9 cellular contexts compared by ENCODE assay signal in genomic region chr5:66223637-66224036, GRCh38.
DNase-seq lines count a peak whose midpoint lies in the region; ATAC-seq and TF ChIP-seq lines count a peak whose summit lies in the region.
"Had no signal": no experiment of that assay in that cellular context is flagged by ENCODE, and none has a peak within 500 bp of the region (broad histone marks: within the 10 kb centered on the region; RNA-seq: fewer than 3 reads in every experiment).

No MANE protein-coding gene starts in this region.

- no peaks in the 10 kb centered on the region for H4K20me1 ChIP-seq in PC-9 (ENCODE audit: insufficient read depth)

- TF ChIP-seq POLR2A in heart left ventricle (IDR thresholded peaks at IDR 0.05), result no peak

- no peaks in the 10 kb centered on the region for H3K9me2 ChIP-seq in PC-9 (ENCODE audit: insufficient read depth)

- H3K27ac ChIP-seq in heart left ventricle (no peak overlapping the region), PC-9 (peak overlapping the region; percentile 54), upper lobe of right lung (no peak overlapping the region)

- DNase-seq in heart left ventricle, result no peak
- DNase-seq in left ventricle myocardium superior, result no peak
- DNase-seq in PC-9, result no peak
- peak; percentile 32 for DNase-seq in fibroblast of villous mesenchyme (ENCODE audit: low read depth)
- no peak for DNase-seq in upper lobe of right lung
- DNase-seq in NCI-H2029 (lab: John Stamatoyannopoulos, UW), result no peak
- DNase-seq in activated gamma-delta T cell treated with Interleukin-2 at 50 U/mL for 16 hours, result no peak
- DNase-seq: midbrain had no signal

- peak overlapping the region; percentile 13; the same call in 1 of the 2 replicates for H3K4me2 ChIP-seq in PC-9

- TF ChIP-seq CTCF in heart left ventricle (IDR thresholded peaks at IDR 0.05) (peak in 7 of 12 donors; percentile 13 to 27 (median 16)), PC-9 (conservative IDR thresholded peaks at IDR 0.05) (peak; percentile 40), fibroblast of villous mesenchyme (IDR thresholded peaks at IDR 0.05; ENCODE audit: insufficient read depth, low read depth, low read length) (peak; percentile 52), upper lobe of right lung (IDR thresholded peaks at IDR 0.05) (peak; percentile 24)

- no peak for ATAC-seq in heart left ventricle
- no peak for ATAC-seq in left ventricle myocardium superior
- ATAC-seq in upper lobe of right lung, result no peak
- no peak for ATAC-seq in GM21529 (IDR thresholded peaks at IDR 0.05; ENCODE audit: unreplicated experiment)

- H3K9me3 ChIP-seq in heart left ventricle (peaks cover 0 to 14% (median 0%) of the 10 kb centered on the region in 12 donors), PC-9 (ENCODE audit: insufficient read depth, low read depth) (no peaks in the 10 kb centered on the region), upper lobe of right lung (no peaks in the 10 kb centered on the region)

- CTCF ChIA-PET in PC-9 (lab: Charles Lee), result no interaction called here

- POLR2A ChIA-PET in PC-9 (lab: Charles Lee; ENCODE audit: unreplicated experiment), result interaction anchor here (0.6 kb wide), 1 partner anchor 79 kb away, joined by 5 read pairs; the partner anchor contains the start of gene SREK1

- no TSS peak for BruUV-seq in PC-9 (replicated peaks; lab: Mats Ljungman, UMichigan)

- H3K4me1 ChIP-seq in heart left ventricle (no peaks in the 10 kb centered on the region), PC-9 (replicated peaks; ENCODE audit: insufficient read depth) (peaks cover 25% of the 10 kb centered on the region), upper lobe of right lung (no peaks in the 10 kb centered on the region)

- intact Hi-C loops in heart left ventricle (cut with DNase I), result no loop called here
- intact Hi-C loops in left ventricle myocardium superior (cut with micrococcal nuclease), result no loop called here
- intact Hi-C loops in PC-9 (cut with micrococcal nuclease; ENCODE audit: unreplicated experiment), result no loop called here
- intact Hi-C loops in upper lobe of right lung (cut with DNase I), result no loop called here

- H3K36me3 ChIP-seq in heart left ventricle (no peaks in the 10 kb centered on the region), PC-9 (ENCODE audit: low read depth) (no peaks in the 10 kb centered on the region), upper lobe of right lung (no peaks in the 10 kb centered on the region)

- H3K4me3 ChIP-seq in heart left ventricle (no peak overlapping the region), PC-9 (no peak overlapping the region), fibroblast of villous mesenchyme (ENCODE audit: low read depth, low read length) (no peak overlapping the region), upper lobe of right lung (no peak overlapping the region)

- H2AFZ ChIP-seq in PC-9, result no peak overlapping the region

- H3K79me2 ChIP-seq in PC-9 (ENCODE audit: low read depth), result no peaks in the 10 kb centered on the region

- WGBS in heart left ventricle, 4 donors, result 47 to 69% (median 57%) methylated on average over 4 of the region's 4 CpGs

- H3K27me3 ChIP-seq in heart left ventricle (no peaks in the 10 kb centered on the region), PC-9 (ENCODE audit: insufficient read depth, low read depth) (no peaks in the 10 kb centered on the region), upper lobe of right lung (no peaks in the 10 kb centered on the region)

- peaks cover 8% of the 10 kb centered on the region; the same call in 1 of the 2 replicates for H3F3A ChIP-seq in PC-9 (ENCODE audit: insufficient read depth, low read depth)
